ENCODE assay signal across 8 cellular contexts in the genomic region with DNA sequence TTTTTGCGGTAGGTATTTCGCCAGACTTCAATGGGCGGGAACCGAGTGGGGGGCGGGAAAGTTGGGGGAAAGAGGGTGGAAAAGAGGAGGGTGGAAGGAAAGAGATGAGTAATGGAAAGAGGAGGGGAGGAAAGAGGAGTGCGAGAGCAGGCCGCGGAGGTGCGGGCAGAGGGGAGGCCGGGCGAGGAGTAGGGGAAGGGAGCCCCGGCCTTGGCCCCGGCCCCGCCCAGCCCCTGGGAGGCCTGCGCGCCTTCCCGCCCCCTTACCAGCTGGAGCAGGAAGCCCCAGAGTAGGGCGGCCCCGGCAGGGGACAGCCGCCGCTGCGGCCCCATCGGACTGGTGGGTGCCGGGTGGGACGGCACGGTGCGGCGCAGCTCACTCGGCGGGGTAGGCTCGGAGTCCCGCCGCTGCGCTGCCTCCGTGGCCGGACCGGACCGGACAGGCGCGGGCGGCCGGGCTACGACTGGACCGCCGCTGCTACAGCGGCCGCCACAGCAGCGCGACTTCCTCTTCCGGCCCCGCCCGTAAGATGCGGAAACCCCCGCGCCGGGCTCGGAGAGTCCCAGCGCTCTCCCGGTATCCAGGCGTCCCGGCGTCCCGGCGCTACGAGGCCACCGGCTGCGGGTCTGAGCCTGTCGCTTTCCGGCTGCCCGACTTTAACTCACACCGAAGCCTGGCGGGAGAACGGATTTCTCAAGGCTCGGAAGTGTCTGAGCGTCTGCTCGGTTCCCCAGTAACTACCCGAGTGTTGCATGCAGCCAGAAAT. TPM values are rescaled to one million over a fixed set of nuclear protein-coding genes. Genes with fewer than 3 reads are reported as not detected.
DNase-seq lines count a peak whose midpoint lies in the region; ATAC-seq and TF ChIP-seq lines count a peak whose summit lies in the region.

A gene with protein sequence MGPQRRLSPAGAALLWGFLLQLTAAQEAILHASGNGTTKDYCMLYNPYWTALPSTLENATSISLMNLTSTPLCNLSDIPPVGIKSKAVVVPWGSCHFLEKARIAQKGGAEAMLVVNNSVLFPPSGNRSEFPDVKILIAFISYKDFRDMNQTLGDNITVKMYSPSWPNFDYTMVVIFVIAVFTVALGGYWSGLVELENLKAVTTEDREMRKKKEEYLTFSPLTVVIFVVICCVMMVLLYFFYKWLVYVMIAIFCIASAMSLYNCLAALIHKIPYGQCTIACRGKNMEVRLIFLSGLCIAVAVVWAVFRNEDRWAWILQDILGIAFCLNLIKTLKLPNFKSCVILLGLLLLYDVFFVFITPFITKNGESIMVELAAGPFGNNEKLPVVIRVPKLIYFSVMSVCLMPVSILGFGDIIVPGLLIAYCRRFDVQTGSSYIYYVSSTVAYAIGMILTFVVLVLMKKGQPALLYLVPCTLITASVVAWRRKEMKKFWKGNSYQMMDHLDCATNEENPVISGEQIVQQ (minus strand): TSS at position 505 of the 766 bp plus-strand sequence. CDS start 173 bp downstream, at position 332.

- peak; percentile 86 for ATAC-seq in GM19035 (IDR thresholded peaks at IDR 0.05; ENCODE audit: unreplicated experiment)
- ATAC-seq in HG03342 (IDR thresholded peaks at IDR 0.05; ENCODE audit: unreplicated experiment): peak; percentile 81

- no peaks in the 10 kb centered on the region for H3K36me3 ChIP-seq in kidney epithelial cell (ENCODE audit: control insufficient read depth, insufficient read depth, low read length)

- DNase-seq in AG20443 (ENCODE audit: low spot score): peak; percentile 97
- DNase-seq in NCI-H510A (lab: John Stamatoyannopoulos, UW): peak; percentile 51
- DNase-seq in activated CD4-positive, alpha-beta T cell treated with anti-CD3 and anti-CD28 coated beads for 1 hour: peak; percentile 74
- peak; percentile 74 for DNase-seq in cerebellum (ENCODE audit: low spot score)
- DNase-seq in kidney epithelial cell (ENCODE audit: low read depth): peak; percentile 58
- DNase-seq in stimulated activated CD4-positive, alpha-beta T cell treated with anti-CD3 and anti-CD28 coated beads, Interleukin-15, amount 100 ng/mL, for 48 hours (ENCODE audit: low read depth in 2 of 2): peak; percentile 86

- TF ChIP-seq CTCF in kidney epithelial cell (IDR thresholded peaks at IDR 0.05; ENCODE audit: insufficient read depth, low read length, poor library complexity, severe bottlenecking): no peak

- no peaks in the 10 kb centered on the region for H3K27me3 ChIP-seq in kidney epithelial cell (ENCODE audit: control insufficient read depth, insufficient read depth, low read length)

- H3K4me3 ChIP-seq in kidney epithelial cell (ENCODE audit: low read depth, low read length): peak within 1 kb of the TSS; percentile 82

RNA-seq across cellular contexts. Expression of the gene that starts here (rescaled TPM):
- total RNA-seq in cerebellum (34.8 TPM), kidney epithelial cell (91.7 and 138 TPM in 2 replicates)

Comparison
In these comparisons a context has a peak if more than half of its experiments do, and no peak if none do; other contexts are left out.
1. Peak in every context shown above with its lines: DNase-seq, ATAC-seq and H3K4me3 ChIP-seq.